In the genomic region with DNA sequence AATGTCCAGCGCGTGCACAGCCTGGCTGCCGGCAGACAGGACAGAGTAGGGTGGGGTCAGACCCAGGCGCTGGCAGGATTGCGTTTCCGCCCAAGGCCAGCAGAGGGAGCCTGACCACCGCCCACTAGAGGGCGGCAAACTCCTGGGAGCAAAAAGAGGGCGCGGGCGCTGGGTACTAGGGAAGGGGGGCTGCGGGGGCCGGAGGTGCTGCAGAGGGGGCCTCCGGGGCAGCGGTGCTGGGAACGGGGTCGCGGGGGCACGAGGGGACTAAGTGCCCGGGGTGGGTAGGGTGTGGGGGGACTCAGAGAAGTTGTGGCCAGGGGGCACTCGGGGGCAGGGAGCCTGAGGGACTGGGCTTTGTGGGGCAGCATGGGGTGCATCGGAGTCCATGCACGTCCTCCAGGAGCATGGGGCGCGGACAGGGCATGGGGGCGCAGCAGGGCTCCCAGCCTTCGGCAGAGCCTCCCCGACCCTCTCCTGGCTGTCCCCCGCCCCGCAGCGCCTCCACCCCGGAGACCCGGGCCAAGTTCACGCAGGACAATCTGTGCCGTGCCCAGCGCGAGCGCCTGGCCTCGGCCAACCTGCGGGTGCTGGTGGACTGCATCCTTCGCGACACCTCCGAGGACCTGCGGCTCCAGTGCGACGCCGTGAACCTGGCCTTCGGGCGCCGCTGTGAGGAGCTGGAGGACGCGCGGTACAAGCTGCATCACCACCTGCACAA, we compare ENCODE assay signal across 8 cellular contexts.
DNase-seq lines count a peak whose midpoint lies in the region; ATAC-seq lines count a peak whose summit lies in the region.

No MANE protein-coding gene starts in this region.

- DNase-seq in GDM1 (lab: John Stamatoyannopoulos, UW): peak; percentile 10
- peak; percentile 61 for DNase-seq in SW480 (ENCODE audit: low spot score)
- DNase-seq in adipocyte (ENCODE audit: low read depth): peak; percentile 25
- DNase-seq in iris pigment epithelial cell (ENCODE audit: low read depth): peak; percentile 8
- DNase-seq in stimulated activated CD8-positive, alpha-beta memory T cell treated with anti-CD3 and anti-CD28 coated beads, Interleukin-12 subunit alpha, Interleukin-12 subunit beta, amount 100 ng/mL, for 1 hour (ENCODE audit: low read depth): peak; percentile 12
- no peak for DNase-seq in NCI-H446 treated with DMSO at 0.1 percent for 48 hours (lab: John Stamatoyannopoulos, UW)

- H3K9ac ChIP-seq in HUES48 (ENCODE audit: low read depth, low read length) (no peak overlapping the region), adipocyte (ENCODE audit: low read length) (no peak overlapping the region)

- H3K27me3 ChIP-seq in HUES48 (ENCODE audit: control insufficient read depth, insufficient read depth, low read length) (peaks cover 37% of the 10 kb centered on the region), adipocyte (replicated peaks; ENCODE audit: control insufficient read depth, insufficient read depth, low read length) (peaks cover 34% of the 10 kb centered on the region)

- H3K9me3 ChIP-seq in HUES48 (ENCODE audit: control insufficient read depth, insufficient read depth, low read length): no peaks in the 10 kb centered on the region
- no peaks in the 10 kb centered on the region for H3K9me3 ChIP-seq in adipocyte (ENCODE audit: control insufficient read depth, low read length)

- no peak overlapping the region for H3K27ac ChIP-seq in HUES48 (ENCODE audit: low read depth, low read length)

- peak; percentile 87 for ATAC-seq in GM21526 (IDR thresholded peaks at IDR 0.05; ENCODE audit: low FRiP score, unreplicated experiment)

- H3K4me1 ChIP-seq in HUES48 (ENCODE audit: control insufficient read depth, insufficient read depth, low read length) (no peaks in the 10 kb centered on the region), adipocyte (ENCODE audit: control insufficient read depth, insufficient read depth, low read length) (no peaks in the 10 kb centered on the region)

- H3K4me3 ChIP-seq in HUES48 (ENCODE audit: low read depth, low read length): peak overlapping the region; percentile 35; the same call in 1 of the 2 replicates
- no peak overlapping the region for H3K4me3 ChIP-seq in adipocyte (ENCODE audit: low read length)

- no peaks in the 10 kb centered on the region for H3K36me3 ChIP-seq in HUES48 (ENCODE audit: control insufficient read depth, insufficient read depth, low read length)
- H3K36me3 ChIP-seq in adipocyte (ENCODE audit: control insufficient read depth, insufficient read depth, low read length, severe bottlenecking): no peaks in the 10 kb centered on the region
